Comparison of ENCODE assay signal across 13 cellular contexts in genomic region chr3:183812746-183813445, GRCh38. TPM values are rescaled to one million over a fixed set of nuclear protein-coding genes. Genes with fewer than 3 reads are reported as not detected.
DNase-seq lines count a peak whose midpoint lies in the region; FAIRE-seq and TF ChIP-seq lines count a peak whose summit lies in the region.
"Had no signal": no experiment of that assay in that cellular context is flagged by ENCODE, and none has a peak within 500 bp of the region (broad histone marks: within the 10 kb centered on the region; RNA-seq: fewer than 3 reads in every experiment).

No MANE protein-coding gene starts in this region.

- no peaks in the 10 kb centered on the region for H3K9me3 ChIP-seq in small intestine (ENCODE audit: control insufficient read depth, low read depth)

- DNase-seq in DMS 273 (lab: John Stamatoyannopoulos, UW; ENCODE audit: unreplicated experiment), result peak; percentile 81
- peak; percentile 91 for DNase-seq in NCI-H2171 treated with DMSO at 0.1 percent for 48 hours (lab: John Stamatoyannopoulos, UW)
- DNase-seq in caudate nucleus (lab: John Stamatoyannopoulos, UW), result peak in 35 of 61 donors; percentile 13 to 80 (median 38)
- no peak for DNase-seq in nephron progenitor cell
- no peak for DNase-seq in NK-92 treated with Interleukin-12 subunit alpha and Interleukin-12 subunit beta, amount 100 ng/mL, for 24 hours (lab: John Stamatoyannopoulos, UW)
- no peak for DNase-seq in small intestine
- DNase-seq in DMS114 treated with DMSO at 0.1 percent for 48 hours (lab: John Stamatoyannopoulos, UW; ENCODE audit: unreplicated experiment), result no peak
- DNase-seq in activated gamma-delta T cell treated with Interleukin-2 at 50 U/mL for 16 hours, result no peak
- DNase-seq: left colon, NCI-H1105 treated with DMSO at 0.1 percent for 48 hours had no signal

- H3K4me3 Mint-ChIP-seq in nephron progenitor cell, result no peak overlapping the region
- H3K4me3 Mint-ChIP-seq: T-helper 1 cell treated with Interleukin-12 subunit alpha and Interleukin-12 subunit beta and Interleukin-4 antibody, amounts not matched to agents 30 μg/mL and 1 μg/mL, for 36 hours had no signal

- H3K9me3 Mint-ChIP-seq in nephron progenitor cell, result no peaks in the 10 kb centered on the region
- H3K9me3 Mint-ChIP-seq: T-helper 1 cell treated with Interleukin-12 subunit alpha and Interleukin-12 subunit beta and Interleukin-4 antibody, amounts not matched to agents 30 μg/mL and 1 μg/mL, for 36 hours had no signal

- H3K27ac ChIP-seq in caudate nucleus (ENCODE audit: low read depth, low read length) (peak overlapping the region; percentile 93), small intestine (ENCODE audit: low read depth in 1 of 2, low read length in 1 of 2) (no peak overlapping the region)

- FAIRE-seq in small intestine (lab: Jason Lieb, UNC), result no peak
- FAIRE-seq: HTR-8/SVneo, urothelium cell line had no signal

- peaks cover 71% of the 10 kb centered on the region for H3K36me3 Mint-ChIP-seq in nephron progenitor cell (ENCODE audit: low read depth)

- peaks cover 7% of the 10 kb centered on the region in 2 donors for H3K36me3 ChIP-seq in small intestine (ENCODE audit: control insufficient read depth in 2 of 2, insufficient read depth in 2 of 2, low read length in 2 of 2)

- no peak for TF ChIP-seq CTCF in nephron progenitor cell (IDR thresholded peaks at IDR 0.05)

- 75 to 91% (median 86%) methylated on average over 8 of the region's 8 CpGs for WGBS in small intestine, 3 donors

- H3K27ac Mint-ChIP-seq in nephron progenitor cell, result peak overlapping the region; percentile 97
- H3K27ac Mint-ChIP-seq: T-helper 1 cell treated with Interleukin-12 subunit alpha and Interleukin-12 subunit beta and Interleukin-4 antibody, amounts not matched to agents 30 μg/mL and 1 μg/mL, for 36 hours had no signal

- no peaks in the 10 kb centered on the region for H3K27me3 ChIP-seq in small intestine (ENCODE audit: control insufficient read depth in 2 of 2, insufficient read depth in 2 of 2, low read length in 2 of 2)

- H3K4me3 ChIP-seq in small intestine (ENCODE audit: low read depth in 1 of 2, low read length in 2 of 2), result no peak overlapping the region

- H3K27me3 Mint-ChIP-seq in nephron progenitor cell (ENCODE audit: low read depth, poor library complexity), result peaks cover 3% of the 10 kb centered on the region

- H3K4me1 ChIP-seq in small intestine (ENCODE audit: control insufficient read depth in 2 of 2, insufficient read depth in 1 of 2, low read depth in 1 of 2, low read length in 1 of 2), result no peaks in the 10 kb centered on the region

- no peaks in the 10 kb centered on the region for H3K4me1 Mint-ChIP-seq in nephron progenitor cell

RNA-seq across cellular contexts. Expression of gene MAP6D1, which starts 12.5 kb away (rescaled TPM):
- under 1 TPM in 1 of 3 donors, not detected in 2; 0.60 TPM for polyA plus RNA-seq in small intestine

Comparison
In these comparisons a context has a peak if more than half of its experiments do, and no peak if none do; other contexts are left out.
1. DNase-seq: peak in DMS 273 (single experiment), NCI-H2171 treated with DMSO at 0.1 percent for 48 hours (single experiment) and caudate nucleus (35 of 61); none in nephron progenitor cell (single experiment), NK-92 treated with Interleukin-12 subunit alpha and Interleukin-12 subunit beta, amount 100 ng/mL, for 24 hours (single experiment), small intestine (single experiment), DMS114 treated with DMSO at 0.1 percent for 48 hours (single experiment) and activated gamma-delta T cell treated with Interleukin-2 at 50 U/mL for 16 hours (single experiment).